ENCODE assay signal across 14 cellular contexts in genomic region chr19:19599190-19599535, GRCh38. TPM values are rescaled to one million over a fixed set of nuclear protein-coding genes. Genes with fewer than 3 reads are reported as not detected.
DNase-seq lines count a peak whose midpoint lies in the region; ATAC-seq, FAIRE-seq and TF ChIP-seq lines count a peak whose summit lies in the region.
"Had no signal": no experiment of that assay in that cellular context is flagged by ENCODE, and none has a peak within 500 bp of the region (broad histone marks: within the 10 kb centered on the region; RNA-seq: fewer than 3 reads in every experiment).

No MANE protein-coding gene starts in this region.

- peak overlapping the region; percentile 96 for H3K27ac Mint-ChIP-seq in activated naive CD8-positive, alpha-beta T cell treated with anti-CD3 and anti-CD28 coated beads, Interleukin-2, amount 10 ng/mL, durations not matched to agents 7 days and 5 days
- peak overlapping the region; percentile 100 for H3K27ac Mint-ChIP-seq in stimulated activated effector memory CD8-positive, alpha-beta T cell treated with anti-CD3 and anti-CD28 coated beads, Interleukin-12 subunit alpha, Interleukin-12 subunit beta, amount 100 ng/mL, for 72 hours
- H3K27ac Mint-ChIP-seq: progenitor cell of endocrine pancreas had no signal

- peak overlapping the region; percentile 64 for H3K4me3 Mint-ChIP-seq in activated naive CD8-positive, alpha-beta T cell treated with anti-CD3 and anti-CD28 coated beads, Interleukin-2, amount 10 ng/mL, durations not matched to agents 7 days and 5 days
- H3K4me3 Mint-ChIP-seq in stimulated activated effector memory CD8-positive, alpha-beta T cell treated with anti-CD3 and anti-CD28 coated beads, Interleukin-12 subunit alpha, Interleukin-12 subunit beta, amount 100 ng/mL, for 72 hours = peak overlapping the region; percentile 80
- H3K4me3 Mint-ChIP-seq: CD14-positive monocyte had no signal

- H3K4me3 ChIP-seq in DOHH2 (ENCODE audit: low read length) (peak overlapping the region; percentile 65), SU-DHL-6 (ENCODE audit: insufficient read depth, low read length, poor library complexity, severe bottlenecking) (no peak overlapping the region), smooth muscle cell (no peak overlapping the region)

- no peak for DNase-seq in activated naive CD8-positive, alpha-beta T cell treated with anti-CD3 and anti-CD28 coated beads, Interleukin-2, amount 10 ng/mL, durations not matched to agents 7 days and 5 days
- peak in 1 of 2 donors; percentile 38 for DNase-seq in stimulated activated effector memory CD8-positive, alpha-beta T cell treated with anti-CD3 and anti-CD28 coated beads, Interleukin-12 subunit alpha, Interleukin-12 subunit beta, amount 100 ng/mL, for 72 hours (ENCODE audit: low spot score in 2 of 2)
- DNase-seq in smooth muscle cell (lab: John Stamatoyannopoulos, UW; ENCODE audit: unreplicated experiment) (no peak), NCI-H82 (lab: John Stamatoyannopoulos, UW) (no peak), urothelium cell line (ENCODE audit: low spot score) (no peak)
- DNase-seq: foreskin fibroblast, GF-D8, midbrain had no signal

- peaks cover 15% of the 10 kb centered on the region for H3F3A ChIP-seq in DOHH2 (ENCODE audit: control insufficient read depth, insufficient read depth)
- peaks cover 26% of the 10 kb centered on the region for H3F3A ChIP-seq in SU-DHL-6 (ENCODE audit: insufficient read depth)
- H3F3A ChIP-seq in smooth muscle cell (ENCODE audit: low read depth) = no peaks in the 10 kb centered on the region

- POLR2A ChIA-PET in activated naive CD8-positive, alpha-beta T cell treated with anti-CD3 and anti-CD28 coated beads, Interleukin-2, amount 10 ng/mL, durations not matched to agents 7 days and 5 days (lab: Charles Lee) = interaction anchor here (0.6 to 3.4 kb wide), 9 partner anchors 9 to 141 kb away, joined by 3 to 37 read pairs (median 5); partner anchors contain the start of genes LPAR2, PBX4 and ZNF101

- H3K4me1 ChIP-seq in DOHH2 (ENCODE audit: control insufficient read depth, low read length) (peaks cover 61% of the 10 kb centered on the region), smooth muscle cell (ENCODE audit: low read depth) (no peaks in the 10 kb centered on the region)

- H3K27me3 ChIP-seq in DOHH2 (ENCODE audit: control insufficient read depth, low read length) (no peaks in the 10 kb centered on the region), SU-DHL-6 (ENCODE audit: low read length) (no peaks in the 10 kb centered on the region), smooth muscle cell (ENCODE audit: low read depth) (no peaks in the 10 kb centered on the region)

- no peaks in the 10 kb centered on the region for H4K20me1 ChIP-seq in DOHH2 (ENCODE audit: control insufficient read depth, insufficient read depth, low read depth, low read length)
- no peaks in the 10 kb centered on the region for H4K20me1 ChIP-seq in SU-DHL-6 (ENCODE audit: low read depth, low read length)
- H4K20me1 ChIP-seq in smooth muscle cell (ENCODE audit: low read depth) = no peaks in the 10 kb centered on the region

- peak overlapping the region; percentile 34 for H3K9ac ChIP-seq in SU-DHL-6 (ENCODE audit: low read length)
- no peak overlapping the region for H3K9ac ChIP-seq in smooth muscle cell (ENCODE audit: low read depth)

- H3K79me2 ChIP-seq in DOHH2 (ENCODE audit: control insufficient read depth, low read length) = no peaks in the 10 kb centered on the region
- no peaks in the 10 kb centered on the region for H3K79me2 ChIP-seq in SU-DHL-6 (ENCODE audit: insufficient read depth, low read length)
- H3K79me2 ChIP-seq in smooth muscle cell (ENCODE audit: low read depth) = no peaks in the 10 kb centered on the region

- TF ChIP-seq CTCF in DOHH2 (IDR thresholded peaks at IDR 0.05; ENCODE audit: low read depth, low read length, poor library complexity, severe bottlenecking) (no peak), SU-DHL-6 (IDR thresholded peaks at IDR 0.05; ENCODE audit: insufficient read depth, low read length, poor library complexity, severe bottlenecking) (no peak), smooth muscle cell (IDR thresholded peaks at IDR 0.05; ENCODE audit: borderline replicate concordance, insufficient read depth, poor library complexity, severe bottlenecking) (no peak)

- H3K36me3 ChIP-seq in DOHH2 (ENCODE audit: control insufficient read depth, low read length) (peaks cover 8% of the 10 kb centered on the region), SU-DHL-6 (ENCODE audit: low read length) (no peaks in the 10 kb centered on the region), smooth muscle cell (ENCODE audit: low read depth) (no peaks in the 10 kb centered on the region)

- peak overlapping the region; percentile 84 for H3K4me2 ChIP-seq in DOHH2 (ENCODE audit: low read length)
- peak overlapping the region; percentile 42 for H3K4me2 ChIP-seq in SU-DHL-6 (ENCODE audit: low read depth, low read length, poor library complexity, severe bottlenecking)
- H3K4me2 ChIP-seq in smooth muscle cell = no peak overlapping the region

- H2AFZ ChIP-seq in SU-DHL-6 (ENCODE audit: low read depth, low read length, severe bottlenecking) = peak overlapping the region; percentile 79
- H2AFZ ChIP-seq in smooth muscle cell (ENCODE audit: low read depth) = no peak overlapping the region

- H3K36me3 Mint-ChIP-seq in activated naive CD8-positive, alpha-beta T cell treated with anti-CD3 and anti-CD28 coated beads, Interleukin-2, amount 10 ng/mL, durations not matched to agents 7 days and 5 days = peaks cover 28% of the 10 kb centered on the region
- H3K36me3 Mint-ChIP-seq in stimulated activated effector memory CD8-positive, alpha-beta T cell treated with anti-CD3 and anti-CD28 coated beads, Interleukin-12 subunit alpha, Interleukin-12 subunit beta, amount 100 ng/mL, for 72 hours = peaks cover 92% of the 10 kb centered on the region
- H3K36me3 Mint-ChIP-seq: CD14-positive monocyte had no signal

- H3K9me2 ChIP-seq in DOHH2 (replicated peaks; ENCODE audit: control insufficient read depth, low read length) (no peaks in the 10 kb centered on the region), SU-DHL-6 (replicated peaks; ENCODE audit: insufficient read depth, low read length) (no peaks in the 10 kb centered on the region)

- H3K27ac ChIP-seq in DOHH2 (ENCODE audit: low read depth, low read length) (peak overlapping the region; percentile 86), SU-DHL-6 (ENCODE audit: low read depth, low read length) (peak overlapping the region; percentile 79), smooth muscle cell (ENCODE audit: low read depth) (no peak overlapping the region)

- FAIRE-seq in urothelium cell line (lab: Jason Lieb, UNC) = no peak

- H3K9me3 Mint-ChIP-seq in activated naive CD8-positive, alpha-beta T cell treated with anti-CD3 and anti-CD28 coated beads, Interleukin-2, amount 10 ng/mL, durations not matched to agents 7 days and 5 days = no peaks in the 10 kb centered on the region
- no peaks in the 10 kb centered on the region for H3K9me3 Mint-ChIP-seq in stimulated activated effector memory CD8-positive, alpha-beta T cell treated with anti-CD3 and anti-CD28 coated beads, Interleukin-12 subunit alpha, Interleukin-12 subunit beta, amount 100 ng/mL, for 72 hours
- H3K9me3 Mint-ChIP-seq: CD14-positive monocyte had no signal

- 96% methylated on average over 8 of the region's 8 CpGs for WGBS in smooth muscle cell (ENCODE audit: low lambda C conversion rate)

- peak; percentile 32 for ATAC-seq in activated naive CD8-positive, alpha-beta T cell treated with anti-CD3 and anti-CD28 coated beads, Interleukin-2, amount 10 ng/mL, durations not matched to agents 7 days and 5 days (ENCODE audit: low read depth)
- ATAC-seq in stimulated activated effector memory CD8-positive, alpha-beta T cell treated with anti-CD3 and anti-CD28 coated beads, Interleukin-12 subunit alpha, Interleukin-12 subunit beta, amount 100 ng/mL, for 72 hours = peak; percentile 76
- no peak for ATAC-seq in GM21390 (IDR thresholded peaks at IDR 0.05; ENCODE audit: unreplicated experiment)
- ATAC-seq: HCT116 had no signal

- no peaks in the 10 kb centered on the region for H3K27me3 Mint-ChIP-seq in activated naive CD8-positive, alpha-beta T cell treated with anti-CD3 and anti-CD28 coated beads, Interleukin-2, amount 10 ng/mL, durations not matched to agents 7 days and 5 days
- H3K27me3 Mint-ChIP-seq: progenitor cell of endocrine pancreas had no signal

- no peaks in the 10 kb centered on the region for H3K9me3 ChIP-seq in DOHH2 (ENCODE audit: control insufficient read depth, insufficient read depth, low read length)
- H3K9me3 ChIP-seq in SU-DHL-6 (ENCODE audit: insufficient read depth, low read length) = no peaks in the 10 kb centered on the region
- H3K9me3 ChIP-seq in smooth muscle cell (replicated peaks; ENCODE audit: low read depth) = no peaks in the 10 kb centered on the region

- H3K4me1 Mint-ChIP-seq in activated naive CD8-positive, alpha-beta T cell treated with anti-CD3 and anti-CD28 coated beads, Interleukin-2, amount 10 ng/mL, durations not matched to agents 7 days and 5 days = peaks cover 71% of the 10 kb centered on the region
- H3K4me1 Mint-ChIP-seq in stimulated activated effector memory CD8-positive, alpha-beta T cell treated with anti-CD3 and anti-CD28 coated beads, Interleukin-12 subunit alpha, Interleukin-12 subunit beta, amount 100 ng/mL, for 72 hours = peaks cover 70% of the 10 kb centered on the region

RNA-seq across cellular contexts. Expression of gene PBX4, which starts 19.3 kb away (rescaled TPM):
- total RNA-seq in activated naive CD8-positive, alpha-beta T cell treated with anti-CD3 and anti-CD28 coated beads, Interleukin-2, amount 10 ng/mL, durations not matched to agents 7 days and 5 days = 10 to 100 TPM; 41.3 to 46.1 TPM
- 2.5 TPM in 1 of 2 replicates, not detected in the other for total RNA-seq in smooth muscle cell
- polyA plus RNA-seq in smooth muscle cell = 1.7 and 4.5 TPM in 2 replicates
- polyA plus RNA-seq: CD14-positive monocyte had no signal

RNA-seq across cellular contexts. Expression of gene LPAR2, which starts 28.9 kb away (rescaled TPM):
- total RNA-seq in activated naive CD8-positive, alpha-beta T cell treated with anti-CD3 and anti-CD28 coated beads, Interleukin-2, amount 10 ng/mL, durations not matched to agents 7 days and 5 days = 10 to 100 TPM; 73.6 to 73.8 TPM
- total RNA-seq in smooth muscle cell = 13.2 and 15.1 TPM in 2 replicates
- polyA plus RNA-seq in smooth muscle cell = 20.1 and 24.5 TPM in 2 replicates

RNA-seq across cellular contexts. Expression of gene GMIP, which starts 44.3 kb away (rescaled TPM):
- 100 to 1,000 TPM; 128 to 135 TPM for total RNA-seq in activated naive CD8-positive, alpha-beta T cell treated with anti-CD3 and anti-CD28 coated beads, Interleukin-2, amount 10 ng/mL, durations not matched to agents 7 days and 5 days
- 3.9 and 8.0 TPM in 2 replicates for total RNA-seq in smooth muscle cell
- polyA plus RNA-seq in smooth muscle cell = 19.5 and 19.8 TPM in 2 replicates

Comparison
In these comparisons a context has a peak if more than half of its experiments do, and no peak if none do; other contexts are left out.
1. RNA of gene PBX4, which starts 19.3 kb away (total RNA-seq): 41.3 to 46.1 TPM in activated naive CD8-positive, alpha-beta T cell treated with anti-CD3 and anti-CD28 coated beads, Interleukin-2, amount 10 ng/mL, durations not matched to agents 7 days and 5 days; 2.5 TPM in smooth muscle cell; every median in the first group is over 10 times any median in the second.
2. RNA of gene GMIP, which starts 44.3 kb away (total RNA-seq): 128 to 135 TPM in activated naive CD8-positive, alpha-beta T cell treated with anti-CD3 and anti-CD28 coated beads, Interleukin-2, amount 10 ng/mL, durations not matched to agents 7 days and 5 days; 3.9 to 8.0 TPM in smooth muscle cell; every median in the first group is over 10 times any median in the second.